27 cellular contexts compared by ENCODE assay signal in the genomic region with DNA sequence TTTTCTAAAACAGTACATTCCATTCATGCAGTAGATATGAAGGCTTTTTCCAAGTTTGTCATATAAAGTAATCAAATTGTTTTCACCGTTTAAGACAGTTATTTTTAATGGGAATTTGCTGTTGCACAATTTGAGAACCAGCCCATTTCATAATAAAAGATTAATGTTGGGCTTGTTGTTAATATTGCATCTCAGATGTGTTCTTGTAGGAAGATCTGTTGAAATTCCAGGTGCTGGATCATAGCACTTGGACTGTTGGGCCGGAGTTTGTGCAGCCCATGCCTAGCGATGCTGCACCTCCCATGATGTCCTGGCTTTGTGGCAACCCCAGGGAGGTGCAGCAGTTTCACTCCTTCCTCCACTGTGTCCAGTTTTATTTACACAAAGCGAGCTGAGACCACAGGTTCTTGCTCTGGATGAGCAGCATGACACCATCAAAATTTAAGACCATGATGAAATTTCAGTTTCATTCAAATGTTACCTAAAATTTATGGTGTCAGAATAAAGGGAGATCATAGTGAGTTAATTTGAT. TPM values are rescaled to one million over a fixed set of nuclear protein-coding genes. Genes with fewer than 3 reads are reported as not detected.
DNase-seq lines count a peak whose midpoint lies in the region; ATAC-seq and TF ChIP-seq lines count a peak whose summit lies in the region.
"Had no signal": no experiment of that assay in that cellular context is flagged by ENCODE, and none has a peak within 500 bp of the region (broad histone marks: within the 10 kb centered on the region; RNA-seq: fewer than 3 reads in every experiment).

No MANE protein-coding gene starts in this region.

- no peak overlapping the region for H3K27ac ChIP-seq in Panc1 (ENCODE audit: low read length)
- H3K27ac ChIP-seq in SJCRH30 = no peak overlapping the region
- H3K27ac ChIP-seq: gastrocnemius medialis, hepatocyte, lower lobe of right lung, transverse colon had no signal

- H3K36me3 Mint-ChIP-seq in activated T-helper 2 cell treated with anti-CD3 and anti-CD28 coated beads, Interferon-gamma antibody, Interleukin-2, Interleukin-4, amounts not matched to agents 10 μg/mL and 5 μg/mL and 100 μg/mL, durations not matched to agents 14 hours and 24 hours and 36 hours (ENCODE audit: low read depth) = peaks cover 46% of the 10 kb centered on the region
- H3K36me3 Mint-ChIP-seq: IgD-negative memory B cell had no signal

- no peaks in the 10 kb centered on the region for H3K4me1 Mint-ChIP-seq in activated T-helper 2 cell treated with anti-CD3 and anti-CD28 coated beads, Interferon-gamma antibody, Interleukin-2, Interleukin-4, amounts not matched to agents 10 μg/mL and 5 μg/mL and 100 μg/mL, durations not matched to agents 14 hours and 24 hours and 36 hours (ENCODE audit: low read depth)
- H3K4me1 Mint-ChIP-seq: central memory CD8-positive, alpha-beta T cell; IgD-negative memory B cell; natural killer cell had no signal

- H3K4me3 ChIP-seq in Panc1 (ENCODE audit: low read depth in 2 of 2, low read length in 2 of 2) (no peak overlapping the region), fibroblast of villous mesenchyme (ENCODE audit: low read depth, low read length) (no peak overlapping the region), SJCRH30 (no peak overlapping the region)
- H3K4me3 ChIP-seq: gastrocnemius medialis, hepatocyte, lower lobe of right lung, transverse colon had no signal

- TSS peak; percentile 45 for BruUV-seq in Panc1 (replicated peaks; lab: Mats Ljungman, UMichigan)

- intact Hi-C loops in Panc1 (cut with micrococcal nuclease; ENCODE audit: unreplicated experiment) = no loop called here
- intact Hi-C loops in activated T-helper 2 cell treated with anti-CD3 and anti-CD28 coated beads, Interferon-gamma antibody, Interleukin-2, Interleukin-4, amounts not matched to agents 10 μg/mL and 5 μg/mL and 100 μg/mL, durations not matched to agents 14 hours and 24 hours and 36 hours (cut with micrococcal nuclease) = no loop called here
- intact Hi-C loops in cardiac septum (cut with DNase I) = no loop called here

- H3K4me1 ChIP-seq in Panc1 (ENCODE audit: control insufficient read depth, insufficient read depth, low read length) (no peaks in the 10 kb centered on the region), SJCRH30 (peaks cover 24% of the 10 kb centered on the region)
- H3K4me1 ChIP-seq: BE2C, gastrocnemius medialis, lower lobe of right lung, transverse colon had no signal

- H3K9me3 ChIP-seq in Panc1 (ENCODE audit: control insufficient read depth, insufficient read depth, low read depth, low read length) = no peaks in the 10 kb centered on the region
- no peaks in the 10 kb centered on the region for H3K9me3 ChIP-seq in SJCRH30 (replicated peaks)
- H3K9me3 ChIP-seq: BE2C, gastrocnemius medialis, lower lobe of right lung, transverse colon had no signal

- no peak for ATAC-seq in Panc1
- ATAC-seq: CD8-positive, alpha-beta T cell; gastrocnemius medialis; lower lobe of right lung; natural killer cell had no signal

- DNase-seq in Panc1 (ENCODE audit: low read depth, low spot score) = no peak
- no peak for DNase-seq in activated T-helper 2 cell treated with anti-CD3 and anti-CD28 coated beads, Interferon-gamma antibody, Interleukin-2, Interleukin-4, amounts not matched to agents 10 μg/mL and 5 μg/mL and 100 μg/mL, durations not matched to agents 14 hours and 24 hours and 36 hours (ENCODE audit: low spot score)
- DNase-seq in fibroblast of villous mesenchyme (ENCODE audit: low read depth) = peak; percentile 30
- no peak for DNase-seq in SJCRH30
- DNase-seq in NCI-H1417 treated with DMSO at 0.1 percent for 48 hours (lab: John Stamatoyannopoulos, UW) = no peak
- DNase-seq in cardiac septum (ENCODE audit: low spot score) = no peak
- DNase-seq: activated CD4-positive, alpha-beta memory T cell treated with anti-CD3 and anti-CD28 coated beads, Interleukin-2, amount 10 ng/mL, durations not matched to agents 7 days and 5 days; activated CD4-positive, CD25-positive, alpha-beta regulatory T cell treated with anti-CD3 and anti-CD28 coated beads, Interleukin-2, amount 50 U/mL, for 72 hours; activated effector memory CD4-positive, alpha-beta T cell treated with Interleukin-2 at 50 U/mL for 16 hours; BE2C; CD8-positive, alpha-beta T cell; dermis blood vessel endothelial cell; gastrocnemius medialis; kidney glomerular epithelial cell; lower lobe of right lung; natural killer cell; NCI-H146; NCI-H2107; Right ventricle myocardium superior; stimulated activated CD4-positive, alpha-beta T cell treated with anti-CD3 and anti-CD28 coated beads, Interleukin-4, amount 100 ng/mL, for 1 hour; T-helper 2 cell; transverse colon had no signal

- in situ Hi-C loops in Panc1 (cut with HindIII; ENCODE audit: low pct_unique_long_range_greater_than_20kb, low sequenced_read_pairs) = no loop called here

- no peaks in the 10 kb centered on the region for H3K27me3 ChIP-seq in Panc1 (ENCODE audit: control insufficient read depth, insufficient read depth, low read length)
- H3K27me3 ChIP-seq in SJCRH30 = no peaks in the 10 kb centered on the region
- H3K27me3 ChIP-seq: BE2C, gastrocnemius medialis, hepatocyte, transverse colon had no signal

- H3K36me3 ChIP-seq in Panc1 (ENCODE audit: control insufficient read depth, insufficient read depth, low read length) (no peaks in the 10 kb centered on the region; the same call in none of the 2 replicates), SJCRH30 (peaks cover 21% of the 10 kb centered on the region)

- H3K27ac Mint-ChIP-seq in activated T-helper 2 cell treated with anti-CD3 and anti-CD28 coated beads, Interferon-gamma antibody, Interleukin-2, Interleukin-4, amounts not matched to agents 10 μg/mL and 5 μg/mL and 100 μg/mL, durations not matched to agents 14 hours and 24 hours and 36 hours = peak overlapping the region; percentile 28
- H3K27ac Mint-ChIP-seq: activated CD4-positive, alpha-beta memory T cell treated with anti-CD3 and anti-CD28 coated beads, Interleukin-2, amount 10 ng/mL, durations not matched to agents 7 days and 5 days; CD8-positive, alpha-beta T cell; IgD-negative memory B cell; natural killer cell had no signal

- POLR2A ChIA-PET in Panc1 (lab: Charles Lee) = no interaction called here

- H3K9me3 Mint-ChIP-seq in activated T-helper 2 cell treated with anti-CD3 and anti-CD28 coated beads, Interferon-gamma antibody, Interleukin-2, Interleukin-4, amounts not matched to agents 10 μg/mL and 5 μg/mL and 100 μg/mL, durations not matched to agents 14 hours and 24 hours and 36 hours = no peaks in the 10 kb centered on the region
- H3K9me3 Mint-ChIP-seq: activated CD4-positive, alpha-beta memory T cell treated with anti-CD3 and anti-CD28 coated beads, Interleukin-2, amount 10 ng/mL, durations not matched to agents 7 days and 5 days; CD8-positive, alpha-beta T cell; central memory CD8-positive, alpha-beta T cell; IgD-negative memory B cell; natural killer cell had no signal

- no peaks in the 10 kb centered on the region for H3K27me3 Mint-ChIP-seq in activated T-helper 2 cell treated with anti-CD3 and anti-CD28 coated beads, Interferon-gamma antibody, Interleukin-2, Interleukin-4, amounts not matched to agents 10 μg/mL and 5 μg/mL and 100 μg/mL, durations not matched to agents 14 hours and 24 hours and 36 hours (ENCODE audit: low read depth)
- H3K27me3 Mint-ChIP-seq: activated CD4-positive, alpha-beta memory T cell treated with anti-CD3 and anti-CD28 coated beads, Interleukin-2, amount 10 ng/mL, durations not matched to agents 7 days and 5 days; central memory CD8-positive, alpha-beta T cell; IgD-negative memory B cell had no signal

- CTCF ChIA-PET in Panc1 (lab: Charles Lee) = no interaction called here

- no peak overlapping the region for H3K4me3 Mint-ChIP-seq in activated T-helper 2 cell treated with anti-CD3 and anti-CD28 coated beads, Interferon-gamma antibody, Interleukin-2, Interleukin-4, amounts not matched to agents 10 μg/mL and 5 μg/mL and 100 μg/mL, durations not matched to agents 14 hours and 24 hours and 36 hours (ENCODE audit: low read depth)
- H3K4me3 Mint-ChIP-seq: activated CD4-positive, alpha-beta memory T cell treated with anti-CD3 and anti-CD28 coated beads, Interleukin-2, amount 10 ng/mL, durations not matched to agents 7 days and 5 days; CD8-positive, alpha-beta T cell; central memory CD8-positive, alpha-beta T cell; IgD-negative memory B cell; natural killer cell had no signal

- no peak for TF ChIP-seq CTCF in Panc1 (IDR thresholded peaks at IDR 0.05)
- TF ChIP-seq CTCF in fibroblast of villous mesenchyme (IDR thresholded peaks at IDR 0.05; ENCODE audit: insufficient read depth, low read depth, low read length) = no peak

RNA-seq across cellular contexts. Expression of a gene that starts 12.2 kb away (rescaled TPM):
- total RNA-seq in Panc1 (2021; ENCODE audit: unreplicated experiment) = 39.4 TPM
- polyA plus RNA-seq in Panc1 (2012; ENCODE audit: insufficient read length) = 35.4 TPM
- 31.8 and 32.6 TPM in 2 replicates for total RNA-seq in activated T-helper 2 cell treated with anti-CD3 and anti-CD28 coated beads, Interferon-gamma antibody, Interleukin-2, Interleukin-4, amounts not matched to agents 10 μg/mL and 5 μg/mL and 100 μg/mL, durations not matched to agents 14 hours and 24 hours and 36 hours
- 44.9 and 50.9 TPM in 2 replicates for total RNA-seq in fibroblast of villous mesenchyme
- 21.0 and 23.1 TPM in 2 replicates for total RNA-seq in SJCRH30 (2014; rRNA removed; shearing (Covaris generic))
- total RNA-seq in cardiac septum = 45.9 TPM

RNA-seq across cellular contexts. Expression of a gene that starts 12.3 kb away (rescaled TPM):
- total RNA-seq in Panc1 (2021; ENCODE audit: unreplicated experiment) (7.7 TPM), fibroblast of villous mesenchyme (3.5 and 3.9 TPM in 2 replicates), cardiac septum (3.0 TPM)
- polyA plus RNA-seq in Panc1 (2012; ENCODE audit: insufficient read length) = 5.3 TPM
- 0.55 TPM in 2 replicates for total RNA-seq in activated T-helper 2 cell treated with anti-CD3 and anti-CD28 coated beads, Interferon-gamma antibody, Interleukin-2, Interleukin-4, amounts not matched to agents 10 μg/mL and 5 μg/mL and 100 μg/mL, durations not matched to agents 14 hours and 24 hours and 36 hours
- 0.36 and 0.56 TPM in 2 replicates for total RNA-seq in SJCRH30 (2014; rRNA removed; shearing (Covaris generic))

RNA-seq across cellular contexts. Expression of a gene that starts 43.4 kb away (rescaled TPM):
- total RNA-seq in Panc1 (2021; ENCODE audit: unreplicated experiment) (15.7 TPM), fibroblast of villous mesenchyme (19.6 and 30.2 TPM in 2 replicates), cardiac septum (24.5 TPM)
- 9.5 TPM for polyA plus RNA-seq in Panc1 (2012; ENCODE audit: insufficient read length)
- 35.1 and 38.6 TPM in 2 replicates for total RNA-seq in activated T-helper 2 cell treated with anti-CD3 and anti-CD28 coated beads, Interferon-gamma antibody, Interleukin-2, Interleukin-4, amounts not matched to agents 10 μg/mL and 5 μg/mL and 100 μg/mL, durations not matched to agents 14 hours and 24 hours and 36 hours
- 22.2 and 22.3 TPM in 2 replicates for total RNA-seq in SJCRH30 (2014; rRNA removed; shearing (Covaris generic))

RNA-seq across cellular contexts. Expression of a gene that starts 43.5 kb away (rescaled TPM):
- total RNA-seq in Panc1 (2021; ENCODE audit: unreplicated experiment) (not detected), fibroblast of villous mesenchyme (under 0.01 TPM in 2 replicates), cardiac septum (0.05 TPM)
- not detected for polyA plus RNA-seq in Panc1 (2012; ENCODE audit: insufficient read length)
- 0.02 TPM in 2 replicates for total RNA-seq in activated T-helper 2 cell treated with anti-CD3 and anti-CD28 coated beads, Interferon-gamma antibody, Interleukin-2, Interleukin-4, amounts not matched to agents 10 μg/mL and 5 μg/mL and 100 μg/mL, durations not matched to agents 14 hours and 24 hours and 36 hours
- 0.02 TPM in 1 of 2 replicates, not detected in the other for total RNA-seq in SJCRH30 (2014; rRNA removed; shearing (Covaris generic))
- total RNA-seq: activated CD4-positive, alpha-beta memory T cell treated with anti-CD3 and anti-CD28 coated beads, Interleukin-2, amount 10 ng/mL, durations not matched to agents 7 days and 5 days; Daoy; osteoblast had no signal
- polyA plus RNA-seq: IgD-negative memory B cell had no signal

RNA-seq across cellular contexts. Expression of a gene that starts 58.2 kb away (rescaled TPM):
- 4.5 TPM for total RNA-seq in Panc1 (2021; ENCODE audit: unreplicated experiment)
- 2.8 TPM for polyA plus RNA-seq in Panc1 (2012; ENCODE audit: insufficient read length)
- 54.0 and 55.4 TPM in 2 replicates for total RNA-seq in activated T-helper 2 cell treated with anti-CD3 and anti-CD28 coated beads, Interferon-gamma antibody, Interleukin-2, Interleukin-4, amounts not matched to agents 10 μg/mL and 5 μg/mL and 100 μg/mL, durations not matched to agents 14 hours and 24 hours and 36 hours
- total RNA-seq in fibroblast of villous mesenchyme = 16.8 and 20.7 TPM in 2 replicates
- total RNA-seq in SJCRH30 (2014; rRNA removed; shearing (Covaris generic)) = 4.4 TPM in 2 replicates
- 11.5 TPM for total RNA-seq in cardiac septum
